1 cellular context compared by ENCODE assay signal in the genomic region with DNA sequence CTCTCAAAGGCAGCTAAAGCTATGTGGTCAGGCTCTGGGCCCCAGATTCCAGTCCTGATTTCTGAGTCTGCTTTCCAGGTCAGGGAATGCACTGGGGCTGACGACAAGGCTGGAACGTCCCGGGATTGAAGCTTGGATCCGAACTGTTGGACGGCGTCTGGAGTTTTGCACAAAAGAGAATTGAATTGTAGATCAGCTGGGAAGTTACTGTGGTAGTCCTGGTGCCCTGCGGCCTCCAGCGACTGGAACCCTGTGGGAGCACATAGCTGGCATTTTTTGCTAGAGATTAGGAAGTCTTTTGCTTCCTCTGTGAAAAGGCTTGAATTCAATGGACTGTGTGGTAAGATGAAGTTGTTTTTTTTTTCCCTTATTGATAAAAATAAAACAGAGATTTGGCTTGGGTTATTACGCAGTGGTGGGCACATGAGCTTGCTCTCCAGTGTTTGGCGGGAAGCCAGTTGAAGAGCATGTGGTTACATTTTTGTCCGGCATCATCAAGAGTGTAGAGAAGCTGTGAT.
TF ChIP-seq lines count a peak whose summit lies in the region.

A gene (plus strand): TSS at position 51 of the 518 bp plus-strand sequence.

TF ChIP-seq in H1, 55 proteins besides CTCF, POLR2A, EP300 and RAD21:
- peak; percentile 71 for TF ChIP-seq TEAD4 (IDR thresholded peaks at IDR 0.05; ENCODE audit: low read depth, low read length)
- TF ChIP-seq, protein P1, sequence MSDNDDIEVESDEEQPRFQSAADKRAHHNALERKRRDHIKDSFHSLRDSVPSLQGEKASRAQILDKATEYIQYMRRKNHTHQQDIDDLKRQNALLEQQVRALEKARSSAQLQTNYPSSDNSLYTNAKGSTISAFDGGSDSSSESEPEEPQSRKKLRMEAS (IDR thresholded peaks at IDR 0.05) = peak; percentile 67
- no peak for TF ChIP-seq CHD1 (IDR thresholded peaks at IDR 0.05; ENCODE audit: low read depth, low read length)
- no peak for TF ChIP-seq KDM5A (IDR thresholded peaks at IDR 0.05; ENCODE audit: low read length)
- TF ChIP-seq, protein P2, sequence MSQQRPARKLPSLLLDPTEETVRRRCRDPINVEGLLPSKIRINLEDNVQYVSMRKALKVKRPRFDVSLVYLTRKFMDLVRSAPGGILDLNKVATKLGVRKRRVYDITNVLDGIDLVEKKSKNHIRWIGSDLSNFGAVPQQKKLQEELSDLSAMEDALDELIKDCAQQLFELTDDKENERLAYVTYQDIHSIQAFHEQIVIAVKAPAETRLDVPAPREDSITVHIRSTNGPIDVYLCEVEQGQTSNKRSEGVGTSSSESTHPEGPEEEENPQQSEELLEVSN (IDR thresholded peaks at IDR 0.05) = peak; percentile 92
- no peak for TF ChIP-seq SAP30 (IDR thresholded peaks at IDR 0.05; ENCODE audit: insufficient read depth, insufficient replicate concordance, low read length)
- TF ChIP-seq, protein P3, sequence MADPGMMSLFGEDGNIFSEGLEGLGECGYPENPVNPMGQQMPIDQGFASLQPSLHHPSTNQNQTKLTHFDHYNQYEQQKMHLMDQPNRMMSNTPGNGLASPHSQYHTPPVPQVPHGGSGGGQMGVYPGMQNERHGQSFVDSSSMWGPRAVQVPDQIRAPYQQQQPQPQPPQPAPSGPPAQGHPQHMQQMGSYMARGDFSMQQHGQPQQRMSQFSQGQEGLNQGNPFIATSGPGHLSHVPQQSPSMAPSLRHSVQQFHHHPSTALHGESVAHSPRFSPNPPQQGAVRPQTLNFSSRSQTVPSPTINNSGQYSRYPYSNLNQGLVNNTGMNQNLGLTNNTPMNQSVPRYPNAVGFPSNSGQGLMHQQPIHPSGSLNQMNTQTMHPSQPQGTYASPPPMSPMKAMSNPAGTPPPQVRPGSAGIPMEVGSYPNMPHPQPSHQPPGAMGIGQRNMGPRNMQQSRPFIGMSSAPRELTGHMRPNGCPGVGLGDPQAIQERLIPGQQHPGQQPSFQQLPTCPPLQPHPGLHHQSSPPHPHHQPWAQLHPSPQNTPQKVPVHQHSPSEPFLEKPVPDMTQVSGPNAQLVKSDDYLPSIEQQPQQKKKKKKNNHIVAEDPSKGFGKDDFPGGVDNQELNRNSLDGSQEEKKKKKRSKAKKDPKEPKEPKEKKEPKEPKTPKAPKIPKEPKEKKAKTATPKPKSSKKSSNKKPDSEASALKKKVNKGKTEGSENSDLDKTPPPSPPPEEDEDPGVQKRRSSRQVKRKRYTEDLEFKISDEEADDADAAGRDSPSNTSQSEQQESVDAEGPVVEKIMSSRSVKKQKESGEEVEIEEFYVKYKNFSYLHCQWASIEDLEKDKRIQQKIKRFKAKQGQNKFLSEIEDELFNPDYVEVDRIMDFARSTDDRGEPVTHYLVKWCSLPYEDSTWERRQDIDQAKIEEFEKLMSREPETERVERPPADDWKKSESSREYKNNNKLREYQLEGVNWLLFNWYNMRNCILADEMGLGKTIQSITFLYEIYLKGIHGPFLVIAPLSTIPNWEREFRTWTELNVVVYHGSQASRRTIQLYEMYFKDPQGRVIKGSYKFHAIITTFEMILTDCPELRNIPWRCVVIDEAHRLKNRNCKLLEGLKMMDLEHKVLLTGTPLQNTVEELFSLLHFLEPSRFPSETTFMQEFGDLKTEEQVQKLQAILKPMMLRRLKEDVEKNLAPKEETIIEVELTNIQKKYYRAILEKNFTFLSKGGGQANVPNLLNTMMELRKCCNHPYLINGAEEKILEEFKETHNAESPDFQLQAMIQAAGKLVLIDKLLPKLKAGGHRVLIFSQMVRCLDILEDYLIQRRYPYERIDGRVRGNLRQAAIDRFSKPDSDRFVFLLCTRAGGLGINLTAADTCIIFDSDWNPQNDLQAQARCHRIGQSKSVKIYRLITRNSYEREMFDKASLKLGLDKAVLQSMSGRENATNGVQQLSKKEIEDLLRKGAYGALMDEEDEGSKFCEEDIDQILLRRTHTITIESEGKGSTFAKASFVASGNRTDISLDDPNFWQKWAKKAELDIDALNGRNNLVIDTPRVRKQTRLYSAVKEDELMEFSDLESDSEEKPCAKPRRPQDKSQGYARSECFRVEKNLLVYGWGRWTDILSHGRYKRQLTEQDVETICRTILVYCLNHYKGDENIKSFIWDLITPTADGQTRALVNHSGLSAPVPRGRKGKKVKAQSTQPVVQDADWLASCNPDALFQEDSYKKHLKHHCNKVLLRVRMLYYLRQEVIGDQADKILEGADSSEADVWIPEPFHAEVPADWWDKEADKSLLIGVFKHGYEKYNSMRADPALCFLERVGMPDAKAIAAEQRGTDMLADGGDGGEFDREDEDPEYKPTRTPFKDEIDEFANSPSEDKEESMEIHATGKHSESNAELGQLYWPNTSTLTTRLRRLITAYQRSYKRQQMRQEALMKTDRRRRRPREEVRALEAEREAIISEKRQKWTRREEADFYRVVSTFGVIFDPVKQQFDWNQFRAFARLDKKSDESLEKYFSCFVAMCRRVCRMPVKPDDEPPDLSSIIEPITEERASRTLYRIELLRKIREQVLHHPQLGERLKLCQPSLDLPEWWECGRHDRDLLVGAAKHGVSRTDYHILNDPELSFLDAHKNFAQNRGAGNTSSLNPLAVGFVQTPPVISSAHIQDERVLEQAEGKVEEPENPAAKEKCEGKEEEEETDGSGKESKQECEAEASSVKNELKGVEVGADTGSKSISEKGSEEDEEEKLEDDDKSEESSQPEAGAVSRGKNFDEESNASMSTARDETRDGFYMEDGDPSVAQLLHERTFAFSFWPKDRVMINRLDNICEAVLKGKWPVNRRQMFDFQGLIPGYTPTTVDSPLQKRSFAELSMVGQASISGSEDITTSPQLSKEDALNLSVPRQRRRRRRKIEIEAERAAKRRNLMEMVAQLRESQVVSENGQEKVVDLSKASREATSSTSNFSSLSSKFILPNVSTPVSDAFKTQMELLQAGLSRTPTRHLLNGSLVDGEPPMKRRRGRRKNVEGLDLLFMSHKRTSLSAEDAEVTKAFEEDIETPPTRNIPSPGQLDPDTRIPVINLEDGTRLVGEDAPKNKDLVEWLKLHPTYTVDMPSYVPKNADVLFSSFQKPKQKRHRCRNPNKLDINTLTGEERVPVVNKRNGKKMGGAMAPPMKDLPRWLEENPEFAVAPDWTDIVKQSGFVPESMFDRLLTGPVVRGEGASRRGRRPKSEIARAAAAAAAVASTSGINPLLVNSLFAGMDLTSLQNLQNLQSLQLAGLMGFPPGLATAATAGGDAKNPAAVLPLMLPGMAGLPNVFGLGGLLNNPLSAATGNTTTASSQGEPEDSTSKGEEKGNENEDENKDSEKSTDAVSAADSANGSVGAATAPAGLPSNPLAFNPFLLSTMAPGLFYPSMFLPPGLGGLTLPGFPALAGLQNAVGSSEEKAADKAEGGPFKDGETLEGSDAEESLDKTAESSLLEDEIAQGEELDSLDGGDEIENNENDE (IDR thresholded peaks at IDR 0.05; ENCODE audit: insufficient replicate concordance, low read length) = no peak
